21 cellular contexts compared by ENCODE assay signal in the genomic region with DNA sequence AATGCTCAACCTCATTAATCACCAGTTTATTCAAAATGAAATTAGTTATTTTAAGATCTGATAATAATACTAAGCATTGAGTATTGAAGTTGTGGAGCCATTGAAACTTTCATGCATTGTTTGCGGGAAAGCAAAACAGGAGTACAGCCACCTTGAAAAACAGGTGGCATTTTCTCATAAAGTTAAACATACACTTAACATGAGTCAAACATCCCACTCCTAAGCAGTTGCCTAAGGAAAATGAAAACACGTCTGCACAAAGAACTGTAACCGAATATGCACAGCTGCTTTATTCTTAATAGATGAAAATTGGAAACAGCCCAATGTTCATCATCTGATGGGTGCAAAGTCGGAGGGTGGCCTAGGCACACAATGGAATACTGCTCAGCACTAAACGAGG.
DNase-seq lines count a peak whose midpoint lies in the region; ATAC-seq, FAIRE-seq and TF ChIP-seq lines count a peak whose summit lies in the region.
"Had no signal": no experiment of that assay in that cellular context is flagged by ENCODE, and none has a peak within 500 bp of the region (broad histone marks: within the 10 kb centered on the region; RNA-seq: fewer than 3 reads in every experiment).

No MANE protein-coding gene starts in this region.

- H3K27ac ChIP-seq in pancreas (no peak overlapping the region), RWPE1 (no peak overlapping the region)
- H3K27ac ChIP-seq: 22Rv1, A549, C4-2B, GM23248, HL-60 had no signal

- peak in 3 of 4 donors; percentile 56 to 78 (median 70) for ATAC-seq in pancreas
- ATAC-seq: A549 had no signal

- intact Hi-C loops in pancreas (cut with DNase I), result no loop called here

- POLR2A ChIA-PET in RWPE1 (lab: Yijun Ruan, JAX; ENCODE audit: low non-redundant PET), result no interaction called here

- no peaks in the 10 kb centered on the region for H3K36me3 ChIP-seq in pancreas

- H3K27me3 ChIP-seq in pancreas, result no peaks in the 10 kb centered on the region

- peaks cover 0 to 6% (median 4%) of the 10 kb centered on the region in 3 donors for H3K4me1 ChIP-seq in pancreas
- H3K4me1 ChIP-seq: A549, Caco-2 had no signal

- H3K9me3 ChIP-seq in pancreas, result no peaks in the 10 kb centered on the region
- H3K9me3 ChIP-seq: A549, Caco-2 had no signal

- FAIRE-seq in pancreas (lab: Jason Lieb, UNC), result no peak
- FAIRE-seq: A549, D721Med, G401.6, GM12891, GM19239, H54 had no signal

- 19 to 22% methylated on average over 5 of the region's 5 CpGs for whole genome bisulfite sequencing in pancreas, 2 donors

- TF ChIP-seq CTCF in pancreas (IDR thresholded peaks at IDR 0.05), result no peak
- TF ChIP-seq CTCF in RWPE1 (conservative IDR thresholded peaks at IDR 0.05; ENCODE audit: low read depth), result no peak

- H3K4me3 ChIP-seq in pancreas, result no peak overlapping the region
- H3K4me3 ChIP-seq: A549, GM23248 had no signal

- CTCF ChIA-PET in RWPE1 (lab: Yijun Ruan, JAX), result no interaction called here

- peak; percentile 52 for DNase-seq in NCI-H1092 treated with DMSO at 0.1 percent for 48 hours (lab: John Stamatoyannopoulos, UW)
- no peak for DNase-seq in NCI-H1092 (lab: John Stamatoyannopoulos, UW)
- DNase-seq in NCI-H345 (lab: John Stamatoyannopoulos, UW), result peak; percentile 48
- DNase-seq in NCI-H345 treated with DMSO at 0.1 percent for 48 hours (lab: John Stamatoyannopoulos, UW; ENCODE audit: unreplicated experiment), result no peak
- no peak for DNase-seq in pancreas
- no peak for DNase-seq in NCI-H1436 (lab: John Stamatoyannopoulos, UW)
- no peak for DNase-seq in RWPE1 (ENCODE audit: low spot score)
- DNase-seq: AML-193; Caco-2; CD4-positive, alpha-beta T cell; GM23248; HCEC 1CT had no signal

Comparison
In these comparisons a context has a peak if more than half of its experiments do, and no peak if none do; other contexts are left out.
1. DNase-seq: peak in NCI-H1092 treated with DMSO at 0.1 percent for 48 hours (single experiment) and NCI-H345 (single experiment); none in NCI-H1092 (single experiment), NCI-H345 treated with DMSO at 0.1 percent for 48 hours (single experiment), pancreas (0 of 6), NCI-H1436 (single experiment) and RWPE1 (single experiment).